In genomic region chr11:861105-861479, GRCh38 we compare ENCODE assay signal across 2 cellular contexts.
TF ChIP-seq lines count a peak whose summit lies in the region.

No MANE protein-coding gene starts in this region.

TF ChIP-seq in HEK293T, 16 proteins besides CTCF, POLR2A, EP300 and RAD21:
- TF ChIP-seq L3MBTL2 (conservative IDR thresholded peaks at IDR 0.05): peak; percentile 29; the same call in 1 of the 2 replicates
- no peak for TF ChIP-seq ELF4 (IDR thresholded peaks at IDR 0.05)

TF ChIP-seq in H1, 55 proteins besides CTCF, POLR2A, EP300 and RAD21:
- TF ChIP-seq CEBPB (IDR thresholded peaks at IDR 0.05; ENCODE audit: low read depth, low read length): no peak
- TF ChIP-seq JUND (IDR thresholded peaks at IDR 0.05; ENCODE audit: low read length): no peak
- TF ChIP-seq SIX5 (IDR thresholded peaks at IDR 0.05; ENCODE audit: low read depth, low read length): no peak
- TF ChIP-seq BRCA1 (IDR thresholded peaks at IDR 0.05; ENCODE audit: low read depth, low read length): no peak
- TF ChIP-seq SRF (IDR thresholded peaks at IDR 0.05; ENCODE audit: low read depth, low read length): no peak
- no peak for TF ChIP-seq BCL11A (IDR thresholded peaks at IDR 0.05; ENCODE audit: low read depth in 2 of 2, low read length in 2 of 2)
